10 cellular contexts compared by ENCODE assay signal in the genomic region with DNA sequence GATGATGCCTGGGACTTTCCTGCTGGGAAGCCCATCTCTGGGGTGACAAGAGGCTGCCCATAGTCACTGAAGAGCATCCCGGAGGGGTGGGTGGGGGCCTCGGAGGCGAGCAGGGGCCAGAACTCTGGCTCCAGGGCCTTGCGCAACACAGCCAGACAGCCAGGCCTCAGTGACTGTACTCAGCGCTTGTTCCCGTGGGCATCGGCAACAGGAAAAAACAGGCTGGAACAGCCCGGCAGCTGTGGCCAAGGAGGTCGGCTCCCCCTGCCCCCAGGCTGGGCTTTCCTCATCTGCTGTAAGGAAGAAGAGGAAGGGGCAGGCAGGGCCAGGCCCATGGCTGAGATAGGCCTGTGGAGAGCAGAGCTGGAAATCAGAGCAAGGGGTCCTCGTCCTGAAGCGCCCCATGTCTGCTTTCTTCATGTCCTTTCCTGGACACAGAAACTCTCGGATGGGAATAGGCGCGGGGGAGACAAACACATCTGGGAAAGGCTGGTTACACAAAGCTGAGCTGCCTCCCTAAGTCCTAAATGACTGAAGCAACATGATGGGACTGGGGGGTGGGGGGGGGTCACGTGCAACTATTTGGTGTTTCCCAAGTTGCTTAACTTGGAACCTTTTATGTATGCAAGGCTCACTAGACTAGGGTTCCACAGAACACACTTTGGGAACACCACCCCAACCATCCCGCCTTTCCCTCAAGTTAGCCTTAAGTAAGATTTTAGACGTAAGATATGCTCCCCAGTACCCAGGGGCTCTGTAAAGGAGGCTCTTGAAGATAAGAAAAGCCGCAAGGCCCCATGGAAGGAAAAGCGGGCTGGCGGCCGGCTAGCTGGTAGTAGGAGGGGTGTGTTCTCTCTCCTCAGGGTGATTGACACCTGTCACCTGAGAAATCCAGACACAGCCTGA. TPM values are rescaled to one million over a fixed set of nuclear protein-coding genes. Genes with fewer than 3 reads are reported as not detected.
DNase-seq lines count a peak whose midpoint lies in the region; ATAC-seq, FAIRE-seq and TF ChIP-seq lines count a peak whose summit lies in the region.
"Had no signal": no experiment of that assay in that cellular context is flagged by ENCODE, and none has a peak within 500 bp of the region (broad histone marks: within the 10 kb centered on the region; RNA-seq: fewer than 3 reads in every experiment).

No MANE protein-coding gene starts in this region.

- peak overlapping the region in 1 of 2 donors; percentile 31 for H3K9ac ChIP-seq in stomach smooth muscle (ENCODE audit: low read length in 2 of 2)

- DNase-seq in LHCN-M2 (ENCODE audit: low read depth) (peak; percentile 86), epithelial cell of esophagus (ENCODE audit: low read depth) (peak; percentile 56), lower lobe of right lung (no peak), urothelium cell line (ENCODE audit: low spot score) (no peak), GM19238 (ENCODE audit: insufficient read length, low spot score) (no peak), AG08396 (ENCODE audit: low spot score) (no peak)
- no peak for DNase-seq in activated CD4-positive, alpha-beta T cell treated with anti-CD3 and anti-CD28 coated beads, Interleukin-2, amount 50 U/mL, for 1 hour
- DNase-seq: DMS 273 treated with DMSO at 0.1 percent for 48 hours, small intestine had no signal

- H3K27ac ChIP-seq in lower lobe of right lung (peak overlapping the region; percentile 74), stomach smooth muscle (ENCODE audit: low read length) (peak overlapping the region; percentile 96)

- H3K36me3 ChIP-seq in lower lobe of right lung (no peaks in the 10 kb centered on the region), stomach smooth muscle (ENCODE audit: control insufficient read depth in 2 of 2, insufficient read depth in 2 of 2, low read length in 2 of 2) (peaks cover 0 to 10% of the 10 kb centered on the region in 2 donors)

- H3K4me3 ChIP-seq in epithelial cell of esophagus (ENCODE audit: low read length) (no peak overlapping the region), lower lobe of right lung (no peak overlapping the region), stomach smooth muscle (ENCODE audit: low read length in 2 of 2) (no peak overlapping the region)

- H3K4me1 ChIP-seq in lower lobe of right lung (peaks cover 94% of the 10 kb centered on the region), stomach smooth muscle (ENCODE audit: control insufficient read depth, insufficient read depth, low read length) (peaks cover 96% of the 10 kb centered on the region)

- H3K27me3 ChIP-seq in lower lobe of right lung (ENCODE audit: low read depth) (no peaks in the 10 kb centered on the region), stomach smooth muscle (ENCODE audit: control insufficient read depth in 1 of 2, insufficient read depth in 2 of 2, low read length in 2 of 2) (no peaks in the 10 kb centered on the region)

- no peaks in the 10 kb centered on the region for H3K9me3 ChIP-seq in lower lobe of right lung
- no peaks in the 10 kb centered on the region for H3K9me3 ChIP-seq in stomach smooth muscle (ENCODE audit: control insufficient read depth in 2 of 2, low read length in 2 of 2)

- TF ChIP-seq CTCF in epithelial cell of esophagus (IDR thresholded peaks at IDR 0.05; ENCODE audit: insufficient read depth, low read depth, low read length, missing control alignments) (no peak), lower lobe of right lung (IDR thresholded peaks at IDR 0.05) (no peak)

- intact Hi-C loops in lower lobe of right lung (cut with DNase I), result no loop called here

- peak; percentile 19 to 26 for ATAC-seq in lower lobe of right lung

- no peak for FAIRE-seq in urothelium cell line (lab: Jason Lieb, UNC)
- FAIRE-seq: small intestine had no signal

RNA-seq across cellular contexts. Expression of a gene that starts 30.7 kb away (rescaled TPM):
- total RNA-seq in LHCN-M2 (2014; rRNA removed) (106 and 143 TPM in 2 replicates), lower lobe of right lung (216 TPM)
- polyA plus RNA-seq in LHCN-M2 (2012), result 136 TPM

Comparison
In these comparisons a context has a peak if more than half of its experiments do, and no peak if none do; other contexts are left out.
1. DNase-seq: peak in LHCN-M2 (single experiment) and epithelial cell of esophagus (single experiment); none in lower lobe of right lung (single experiment), urothelium cell line (single experiment), activated CD4-positive, alpha-beta T cell treated with anti-CD3 and anti-CD28 coated beads, Interleukin-2, amount 50 U/mL, for 1 hour (single experiment), GM19238 (single experiment) and AG08396 (single experiment).